In genomic region chr11:108664241-108664640, GRCh38 we compare ENCODE assay signal across 1 cellular context.
TF ChIP-seq lines count a peak whose summit lies in the region.

No MANE protein-coding gene starts in this region.

TF ChIP-seq in K562, 482 proteins besides CTCF, POLR2A, EP300 and RAD21:
- TF ChIP-seq, protein P1, sequence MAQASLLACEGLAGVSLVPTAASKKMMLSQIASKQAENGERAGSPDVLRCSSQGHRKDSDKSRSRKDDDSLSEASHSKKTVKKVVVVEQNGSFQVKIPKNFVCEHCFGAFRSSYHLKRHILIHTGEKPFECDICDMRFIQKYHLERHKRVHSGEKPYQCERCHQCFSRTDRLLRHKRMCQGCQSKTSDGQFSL (CRISPR knock-in tag; IDR thresholded peaks at IDR 0.05): no peak
- TF ChIP-seq, protein P1 (tag; IDR thresholded peaks at IDR 0.05): no peak
- TF ChIP-seq BCOR (IDR thresholded peaks at IDR 0.05): peak; percentile 43; the same call in 1 of the 2 replicates
TF ChIP-seq in K562: peak in this region for 1.
